ENCODE assay signal across 8 cellular contexts in genomic region chr11:47426062-47426956, GRCh38.
DNase-seq lines count a peak whose midpoint lies in the region; ATAC-seq, FAIRE-seq and TF ChIP-seq lines count a peak whose summit lies in the region.

Gene PSMC3 (minus strand): TSS chr11:47426439. CDS start chr11:47426279, 160 bp downstream.

- peak within 1 kb of the TSS; percentile 99 for H2AFZ ChIP-seq in OCI-LY3 (ENCODE audit: low read depth, low read length)

- peak within 1 kb of the TSS; percentile 96 for H3K4me2 ChIP-seq in OCI-LY3 (ENCODE audit: low read length)

- H3K79me2 ChIP-seq in OCI-LY3 (ENCODE audit: low read length): peaks cover 26% of the 10 kb centered on the region

- H3K9ac ChIP-seq in OCI-LY3 (ENCODE audit: low read length): peak within 1 kb of the TSS; percentile 84

- H3K36me3 ChIP-seq in OCI-LY3 (replicated peaks; ENCODE audit: low read depth, low read length): peaks cover 30% of the 10 kb centered on the region

- H4K20me1 ChIP-seq in OCI-LY3 (ENCODE audit: insufficient read depth, low read length): no peaks in the 10 kb centered on the region

- peak; percentile 85 for ATAC-seq in GM21515 (IDR thresholded peaks at IDR 0.05; ENCODE audit: unreplicated experiment)

- no peaks in the 10 kb centered on the region for H3K9me3 ChIP-seq in OCI-LY3 (ENCODE audit: insufficient read depth, low read length)

- H3K27ac ChIP-seq in OCI-LY3 (ENCODE audit: low read length): peak within 1 kb of the TSS; percentile 83

- peak; percentile 97 for FAIRE-seq in endometrium (lab: Jason Lieb, UNC)

- peaks cover 12% of the 10 kb centered on the region for H3K4me1 ChIP-seq in OCI-LY3 (ENCODE audit: low read length)

- TF ChIP-seq CTCF in OCI-LY3 (IDR thresholded peaks at IDR 0.05; ENCODE audit: low read depth, low read length): no peak

- no peaks in the 10 kb centered on the region for H3K27me3 ChIP-seq in OCI-LY3 (ENCODE audit: low read depth, low read length)

- DNase-seq in D341Med (ENCODE audit: low spot score) (peak; percentile 97), HuH-7 (ENCODE audit: low spot score) (peak; percentile 93), midbrain (lab: John Stamatoyannopoulos, UW) (peak; percentile 98)
- DNase-seq in activated CD8-positive, alpha-beta memory T cell treated with anti-CD3 and anti-CD28 coated beads, Interleukin-2, amount 50 U/mL, for 48 hours: peak; percentile 99
- peak; percentile 97 to 99 for DNase-seq in stimulated activated CD8-positive, alpha-beta memory T cell treated with anti-CD3 and anti-CD28 coated beads, Interleukin-2, amount 100 ng/mL, for 1 hour (ENCODE audit: low read depth in 2 of 2)

- peak within 1 kb of the TSS; percentile 84 for H3K4me3 ChIP-seq in OCI-LY3 (ENCODE audit: low read length)

Comparison
In these comparisons a context has a peak if more than half of its experiments do, and no peak if none do; other contexts are left out.
1. Peak in every context shown above with its lines: DNase-seq, ATAC-seq, H3K4me3 ChIP-seq and H3K27ac ChIP-seq.